Comparison of ENCODE assay signal across 26 cellular contexts in the genomic region with DNA sequence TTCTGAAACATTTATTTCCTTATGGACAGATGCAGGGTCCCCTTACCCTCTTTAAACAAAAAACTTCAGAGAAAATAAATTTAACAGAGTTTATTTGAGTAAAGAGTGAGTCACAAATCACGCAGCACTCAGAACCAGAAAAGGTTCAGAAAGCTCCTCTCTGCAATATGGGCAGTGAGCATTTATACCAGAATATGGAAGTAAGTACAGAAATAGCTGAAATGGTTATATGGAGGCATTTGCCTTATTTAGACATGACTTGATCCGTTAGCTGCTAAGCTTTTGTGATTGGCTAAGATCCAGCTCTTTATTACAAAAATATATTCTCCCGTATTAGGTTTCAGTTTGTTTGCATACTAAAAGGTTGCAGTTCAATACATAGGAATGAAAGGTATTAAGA.
DNase-seq lines count a peak whose midpoint lies in the region; ATAC-seq and TF ChIP-seq lines count a peak whose summit lies in the region.
"Had no signal": no experiment of that assay in that cellular context is flagged by ENCODE, and none has a peak within 500 bp of the region (broad histone marks: within the 10 kb centered on the region; RNA-seq: fewer than 3 reads in every experiment).

No MANE protein-coding gene starts in this region.

- TF ChIP-seq CTCF in OCI-LY3 (IDR thresholded peaks at IDR 0.05; ENCODE audit: low read depth, low read length) (no peak), choroid plexus epithelial cell (conservative IDR thresholded peaks at IDR 0.05; ENCODE audit: low read depth, low read length) (no peak), spleen (IDR thresholded peaks at IDR 0.05 in 8 of 11, conservative IDR thresholded peaks at IDR 0.05 in 3 of 11) (no peak)

- H3K4me1 ChIP-seq in OCI-LY3 (ENCODE audit: low read length), result peaks cover 23% of the 10 kb centered on the region
- no peaks in the 10 kb centered on the region for H3K4me1 ChIP-seq in spleen
- H3K4me1 ChIP-seq: BE2C had no signal

- H3K4me1 Mint-ChIP-seq in activated naive CD8-positive, alpha-beta T cell treated with anti-CD3 and anti-CD28 coated beads for 36 hours, result no peaks in the 10 kb centered on the region
- H3K4me1 Mint-ChIP-seq in effector memory CD8-positive, alpha-beta T cell (ENCODE audit: low read depth in 2 of 2), result no peaks in the 10 kb centered on the region
- H3K4me1 Mint-ChIP-seq: CD14-positive monocyte; CD8-positive, alpha-beta memory T cell had no signal

- H3K27me3 Mint-ChIP-seq in activated naive CD8-positive, alpha-beta T cell treated with anti-CD3 and anti-CD28 coated beads for 36 hours, result no peaks in the 10 kb centered on the region
- no peaks in the 10 kb centered on the region for H3K27me3 Mint-ChIP-seq in effector memory CD8-positive, alpha-beta T cell
- H3K27me3 Mint-ChIP-seq: CD8-positive, alpha-beta memory T cell had no signal

- H3K27ac ChIP-seq in OCI-LY3 (ENCODE audit: low read length) (peak overlapping the region; percentile 53), spleen (no peak overlapping the region)
- H3K27ac ChIP-seq: RWPE1 had no signal

- ATAC-seq in effector memory CD8-positive, alpha-beta T cell (replicated peaks), result no peak
- ATAC-seq: HepG2, K562, Panc1 had no signal

- no peaks in the 10 kb centered on the region for H3K27me3 ChIP-seq in OCI-LY3 (ENCODE audit: low read depth, low read length)
- H3K27me3 ChIP-seq in spleen (replicated peaks in 1 of 7), result no peaks in the 10 kb centered on the region
- H3K27me3 ChIP-seq: BE2C had no signal

- intact Hi-C loops in spleen (cut with DNase I; ENCODE audit: low total_unique reads), result no loop called here

- no peaks in the 10 kb centered on the region for H3K36me3 ChIP-seq in OCI-LY3 (replicated peaks; ENCODE audit: low read depth, low read length)
- H3K36me3 ChIP-seq in spleen, result no peaks in the 10 kb centered on the region
- H3K36me3 ChIP-seq: BE2C had no signal

- H3K4me2 ChIP-seq in OCI-LY3 (ENCODE audit: low read length), result peak overlapping the region; percentile 47
- H3K4me2 ChIP-seq: SK-N-SH had no signal

- no peak overlapping the region for H3K27ac Mint-ChIP-seq in activated naive CD8-positive, alpha-beta T cell treated with anti-CD3 and anti-CD28 coated beads for 36 hours
- H3K27ac Mint-ChIP-seq in effector memory CD8-positive, alpha-beta T cell, result no peak overlapping the region
- H3K27ac Mint-ChIP-seq: CD14-positive monocyte; CD8-positive, alpha-beta memory T cell had no signal

- no peak overlapping the region; the same call in 1 of the 2 replicates for H3K9ac ChIP-seq in OCI-LY3 (ENCODE audit: low read length)
- H3K9ac ChIP-seq: SK-N-SH had no signal

- H3K9me3 ChIP-seq in OCI-LY3 (ENCODE audit: insufficient read depth, low read length), result no peaks in the 10 kb centered on the region
- peaks cover 0 to 18% (median 14%) of the 10 kb centered on the region in 8 donors for H3K9me3 ChIP-seq in spleen
- H3K9me3 ChIP-seq: BE2C, SK-N-SH had no signal

- no peak for TF ChIP-seq POLR2A in spleen (IDR thresholded peaks at IDR 0.05)

- H4K20me1 ChIP-seq in OCI-LY3 (ENCODE audit: insufficient read depth, low read length), result no peaks in the 10 kb centered on the region

- WGBS in spleen, 5 donors, result 77 to 84% (median 80%) methylated on average over 3 of the region's 3 CpGs

- H3K79me2 ChIP-seq in OCI-LY3 (ENCODE audit: low read length), result no peaks in the 10 kb centered on the region

- H3K4me3 Mint-ChIP-seq in activated naive CD8-positive, alpha-beta T cell treated with anti-CD3 and anti-CD28 coated beads for 36 hours, result no peak overlapping the region
- H3K4me3 Mint-ChIP-seq in effector memory CD8-positive, alpha-beta T cell, result no peak overlapping the region
- H3K4me3 Mint-ChIP-seq: CD14-positive monocyte; CD8-positive, alpha-beta memory T cell had no signal

- H3K9me3 Mint-ChIP-seq in activated naive CD8-positive, alpha-beta T cell treated with anti-CD3 and anti-CD28 coated beads for 36 hours, result peaks cover 9% of the 10 kb centered on the region
- peaks cover 9 to 28% of the 10 kb centered on the region in 2 donors for H3K9me3 Mint-ChIP-seq in effector memory CD8-positive, alpha-beta T cell

- H3K36me3 Mint-ChIP-seq in activated naive CD8-positive, alpha-beta T cell treated with anti-CD3 and anti-CD28 coated beads for 36 hours, result no peaks in the 10 kb centered on the region
- no peaks in the 10 kb centered on the region for H3K36me3 Mint-ChIP-seq in effector memory CD8-positive, alpha-beta T cell (ENCODE audit: insufficient read depth)
- H3K36me3 Mint-ChIP-seq: CD14-positive monocyte; CD8-positive, alpha-beta memory T cell had no signal

- DNase-seq in DMS53 (lab: John Stamatoyannopoulos, UW), result peak; percentile 36
- peak; percentile 81 for DNase-seq in choroid plexus epithelial cell (ENCODE audit: low read depth)
- DNase-seq in activated naive CD8-positive, alpha-beta T cell treated with anti-CD3 and anti-CD28 coated beads for 36 hours, result no peak
- no peak for DNase-seq in effector memory CD8-positive, alpha-beta T cell
- DNase-seq in NCI-H1436 (lab: John Stamatoyannopoulos, UW), result no peak
- no peak for DNase-seq in spleen
- DNase-seq: BE2C; CD8-positive, alpha-beta memory T cell; DMS 273 treated with DMSO at 0.1 percent for 48 hours; DND-41; Kasumi-1; NCI-H1092 treated with DMSO at 0.1 percent for 48 hours; NCI-H1436 treated with DMSO at 0.1 percent for 48 hours; NCI-H187 treated with DMSO at 0.1 percent for 48 hours; NCI-H2171 treated with DMSO at 0.1 percent for 48 hours; NCI-H345; NCI-H524; NCI-H774; SIG-M5; SK-N-SH had no signal

- H2AFZ ChIP-seq in OCI-LY3 (ENCODE audit: low read depth, low read length), result peak overlapping the region; percentile 26; the same call in 1 of the 2 replicates

- H3K4me3 ChIP-seq in OCI-LY3 (ENCODE audit: low read length) (no peak overlapping the region), choroid plexus epithelial cell (ENCODE audit: low read depth, low read length) (peak overlapping the region; percentile 19), spleen (no peak overlapping the region)
- H3K4me3 ChIP-seq: K562 had no signal

Comparison
In these comparisons a context has a peak if more than half of its experiments do, and no peak if none do; other contexts are left out.
1. DNase-seq: peak in DMS53 (single experiment) and choroid plexus epithelial cell (single experiment); none in activated naive CD8-positive, alpha-beta T cell treated with anti-CD3 and anti-CD28 coated beads for 36 hours (single experiment), effector memory CD8-positive, alpha-beta T cell (0 of 3), NCI-H1436 (single experiment) and spleen (single experiment).